ENCODE assay signal across 8 cellular contexts in the genomic region with DNA sequence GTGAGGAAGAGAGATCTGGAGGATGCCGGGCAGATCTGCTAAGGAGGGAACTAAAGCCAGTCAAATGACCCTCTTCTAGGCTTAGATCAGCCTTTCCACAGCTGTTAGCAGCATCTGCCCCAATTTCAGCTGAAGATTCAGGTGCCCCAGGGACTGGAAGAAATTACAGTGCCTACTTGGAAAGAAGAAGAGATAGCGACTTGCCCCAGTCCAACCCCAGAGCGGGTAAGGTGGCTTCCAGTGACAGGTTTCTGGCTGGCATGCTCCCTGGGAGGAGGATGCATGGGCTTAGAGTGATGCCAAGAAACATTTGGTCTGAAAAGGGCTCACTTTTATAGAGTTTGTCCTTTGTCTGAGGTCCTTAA. TPM values are rescaled to one million over a fixed set of nuclear protein-coding genes. Genes with fewer than 3 reads are reported as not detected.
DNase-seq lines count a peak whose midpoint lies in the region; ATAC-seq and TF ChIP-seq lines count a peak whose summit lies in the region.

No MANE protein-coding gene starts in this region.

- TF ChIP-seq EP300 in gastroesophageal sphincter (IDR thresholded peaks at IDR 0.05): no peak

- H3K4me2 ChIP-seq in smooth muscle cell: peak overlapping the region; percentile 97

- DNase-seq in T-helper 17 cell: no peak
- no peak for DNase-seq in smooth muscle cell (lab: John Stamatoyannopoulos, UW; ENCODE audit: unreplicated experiment)
- no peak for DNase-seq in islet precursor cell
- DNase-seq in NCI-H446 (lab: John Stamatoyannopoulos, UW): no peak

- H3K36me3 ChIP-seq in gastroesophageal sphincter (no peaks in the 10 kb centered on the region), smooth muscle cell (ENCODE audit: low read depth) (no peaks in the 10 kb centered on the region)

- H3K4me1 Mint-ChIP-seq in T-helper 17 cell: peaks cover 37% of the 10 kb centered on the region

- H3K9ac ChIP-seq in smooth muscle cell (ENCODE audit: low read depth): peak overlapping the region; percentile 96

- H3K9me3 ChIP-seq in T-helper 17 cell (ENCODE audit: control insufficient read depth, low read length, poor library complexity, severe bottlenecking) (no peaks in the 10 kb centered on the region), gastroesophageal sphincter (no peaks in the 10 kb centered on the region), smooth muscle cell (replicated peaks; ENCODE audit: low read depth) (no peaks in the 10 kb centered on the region)

- TF ChIP-seq CTCF in gastroesophageal sphincter (IDR thresholded peaks at IDR 0.05) (no peak), smooth muscle cell (IDR thresholded peaks at IDR 0.05; ENCODE audit: borderline replicate concordance, insufficient read depth, poor library complexity, severe bottlenecking) (no peak)

- peak overlapping the region; percentile 99 for H2AFZ ChIP-seq in smooth muscle cell (ENCODE audit: low read depth)

- H3F3A ChIP-seq in smooth muscle cell (ENCODE audit: low read depth): peaks cover 3% of the 10 kb centered on the region

- no peaks in the 10 kb centered on the region for H3K27me3 Mint-ChIP-seq in T-helper 17 cell

- H3K27ac Mint-ChIP-seq in T-helper 17 cell: peak overlapping the region; percentile 99

- H3K27ac ChIP-seq in gastroesophageal sphincter (peak overlapping the region; percentile 61 to 86 (median 83)), smooth muscle cell (ENCODE audit: low read depth) (peak overlapping the region; percentile 80)

- peaks cover 2% of the 10 kb centered on the region for H3K36me3 Mint-ChIP-seq in T-helper 17 cell (ENCODE audit: low read depth)

- H3K4me3 ChIP-seq in gastroesophageal sphincter (peak overlapping the region; percentile 77), smooth muscle cell (peak overlapping the region; percentile 77)

- 19 to 23% methylated on average over 3 of the region's 3 CpGs for WGBS in gastroesophageal sphincter (ENCODE audit: low coverage in 1 of 2), 2 donors
- 48% methylated on average over 3 of the region's 3 CpGs for WGBS in smooth muscle cell (ENCODE audit: low lambda C conversion rate)

- TF ChIP-seq POLR2A in gastroesophageal sphincter (IDR thresholded peaks at IDR 0.05): no peak

- peak overlapping the region; percentile 95 for H3K4me3 Mint-ChIP-seq in T-helper 17 cell

- H4K20me1 ChIP-seq in smooth muscle cell (ENCODE audit: low read depth): peaks cover 20% of the 10 kb centered on the region

- ATAC-seq in HG02943 (IDR thresholded peaks at IDR 0.05; ENCODE audit: low read depth, unreplicated experiment): peak; percentile 15
- no peak for ATAC-seq in T-helper 17 cell
- no peak for ATAC-seq in gastroesophageal sphincter
- ATAC-seq in HG02798 (IDR thresholded peaks at IDR 0.05; ENCODE audit: poor library complexity, unreplicated experiment): no peak
- ATAC-seq in GM19328 (IDR thresholded peaks at IDR 0.05; ENCODE audit: unreplicated experiment): no peak

- H3K27me3 ChIP-seq in gastroesophageal sphincter: no peaks in the 10 kb centered on the region
- H3K27me3 ChIP-seq in smooth muscle cell (ENCODE audit: low read depth): no peaks in the 10 kb centered on the region

- peaks cover 52% of the 10 kb centered on the region for H3K79me2 ChIP-seq in smooth muscle cell (ENCODE audit: low read depth)

- H3K4me1 ChIP-seq in gastroesophageal sphincter: peaks cover 0 to 41% (median 11%) of the 10 kb centered on the region in 3 donors
- H3K4me1 ChIP-seq in smooth muscle cell (ENCODE audit: low read depth): peaks cover 12% of the 10 kb centered on the region

RNA-seq across cellular contexts. Expression of a gene that starts 0.6 kb away (rescaled TPM):
- total RNA-seq in T-helper 17 cell (10 to 100 TPM; 33.2 to 36.3 TPM), gastroesophageal sphincter (10 to 100 TPM; 20.1 to 36.0 (median 27.8) TPM), smooth muscle cell (9.3 and 25.5 TPM in 2 replicates)
- 13.5 and 15.3 TPM in 2 replicates for polyA plus RNA-seq in smooth muscle cell

RNA-seq across cellular contexts. Expression of a gene that starts 22.6 kb away (rescaled TPM):
- total RNA-seq in T-helper 17 cell (under 1 TPM; 0.25 to 0.89 TPM), gastroesophageal sphincter (under 1 TPM in 1 of 4 donors, not detected in 3; 0.54 TPM), smooth muscle cell (0.27 and 2.0 TPM in 2 replicates)
- polyA plus RNA-seq in smooth muscle cell: 3.7 and 3.8 TPM in 2 replicates

RNA-seq across cellular contexts. Expression of a gene that starts 32.2 kb away (rescaled TPM):
- total RNA-seq in T-helper 17 cell (under 1 TPM; 0.37 TPM), gastroesophageal sphincter (under 1 TPM in 2 of 4 donors, not detected in 2; 0.16 to 0.31 TPM), smooth muscle cell (0.09 and 2.1 TPM in 2 replicates)
- polyA plus RNA-seq in smooth muscle cell: 1.8 and 2.2 TPM in 2 replicates

RNA-seq across cellular contexts. Expression of a gene that starts 38.7 kb away (rescaled TPM):
- 10 to 100 TPM; 50.5 to 55.9 TPM for total RNA-seq in T-helper 17 cell
- 100 to 1,000 TPM in 1 of 4 donors, 10 to 100 TPM in 3; 66.4 to 110 (median 82.8) TPM for total RNA-seq in gastroesophageal sphincter
- 145 and 199 TPM in 2 replicates for total RNA-seq in smooth muscle cell
- 181 and 182 TPM in 2 replicates for polyA plus RNA-seq in smooth muscle cell

RNA-seq across cellular contexts. Expression of a gene that starts 38.9 kb away (rescaled TPM):
- 10 to 100 TPM; 51.6 to 54.9 TPM for total RNA-seq in T-helper 17 cell
- 10 to 100 TPM; 16.9 to 30.4 (median 24.7) TPM for total RNA-seq in gastroesophageal sphincter
- 27.0 and 33.4 TPM in 2 replicates for total RNA-seq in smooth muscle cell
- polyA plus RNA-seq in smooth muscle cell: 21.0 and 39.8 TPM in 2 replicates
